ENCODE assay signal across 11 cellular contexts in the genomic region with DNA sequence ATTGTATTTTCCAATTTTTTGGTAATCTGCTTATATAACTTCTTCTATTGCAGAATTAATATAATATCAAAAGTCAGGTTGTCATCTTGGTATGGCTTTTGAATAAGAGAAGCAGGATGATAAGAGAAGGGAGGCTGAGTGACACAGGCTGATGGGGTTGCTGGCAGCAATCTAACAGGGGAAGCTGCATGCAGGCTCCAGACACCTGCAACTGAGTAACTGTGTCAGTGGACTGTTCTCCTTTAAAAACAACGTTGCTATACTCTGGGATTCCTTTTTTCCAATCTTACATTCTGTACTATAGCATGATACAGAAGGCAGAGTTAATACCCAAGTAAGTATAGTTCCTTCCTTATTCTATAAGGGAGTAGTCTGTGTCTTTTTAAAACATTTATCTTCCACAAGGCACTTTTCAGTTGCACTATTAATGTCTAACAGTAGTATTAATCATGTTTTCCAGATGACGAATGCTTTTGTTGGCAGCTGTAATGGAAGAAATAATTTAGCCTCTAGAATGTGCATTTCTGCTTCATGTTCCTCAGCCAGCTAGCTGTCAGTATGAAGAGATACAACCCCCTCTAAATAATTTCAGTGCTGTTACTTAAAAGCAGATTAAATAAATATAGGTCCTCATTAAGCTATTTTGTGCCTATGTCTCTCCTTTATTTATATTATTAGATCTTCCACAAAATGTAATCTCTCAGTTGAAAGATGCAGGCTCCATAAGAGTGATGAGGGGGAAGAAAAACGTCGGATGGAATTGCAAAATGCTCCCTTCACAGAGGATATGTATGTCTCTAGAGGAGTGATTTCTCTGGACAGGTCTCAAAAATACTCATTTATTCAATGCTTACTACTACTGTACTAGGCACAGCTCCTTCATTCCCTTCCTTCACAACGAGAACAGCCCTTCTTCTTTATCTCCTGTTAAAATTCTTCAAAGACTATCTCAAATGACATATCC. TPM values are rescaled to one million over a fixed set of nuclear protein-coding genes. Genes with fewer than 3 reads are reported as not detected.
DNase-seq lines count a peak whose midpoint lies in the region; ATAC-seq and TF ChIP-seq lines count a peak whose summit lies in the region.
"Had no signal": no experiment of that assay in that cellular context is flagged by ENCODE, and none has a peak within 500 bp of the region (broad histone marks: within the 10 kb centered on the region; RNA-seq: fewer than 3 reads in every experiment).

No MANE protein-coding gene starts in this region.

- CTCF ChIA-PET in WTC11 (lab: Charles Lee) = interaction anchor here (0.6 to 1.3 kb wide), 3 partner anchors 9 to 52 kb away, joined by 4 to 5 read pairs (median 5); no protein-coding TSS in a partner anchor

- peak overlapping the region in 4 of 5 experiments; percentile 46 to 93 (median 65) for H3K27ac Mint-ChIP-seq in brain
- H3K27ac Mint-ChIP-seq in WTC11 = no peak overlapping the region

- POLR2A ChIA-PET in WTC11 (lab: Charles Lee) = no interaction called here

- peaks cover 0 to 3% (median 0%) of the 10 kb centered on the region in 3 donors for H3K36me3 ChIP-seq in skeletal muscle tissue (ENCODE audit: control insufficient read depth in 3 of 3, insufficient read depth in 3 of 3, low read length in 3 of 3)
- H3K36me3 ChIP-seq: Peyer's patch had no signal

- H3K4me1 ChIP-seq in skeletal muscle tissue (ENCODE audit: control insufficient read depth in 3 of 3, insufficient read depth in 3 of 3, low read length in 3 of 3) = peaks cover 2 to 7% (median 4%) of the 10 kb centered on the region in 3 donors
- H3K4me1 ChIP-seq: Peyer's patch had no signal

- intact Hi-C loops in left ventricle myocardium superior (cut with micrococcal nuclease) = no loop called here

- no peak overlapping the region for H3K9ac ChIP-seq in skeletal muscle tissue (ENCODE audit: low read depth in 1 of 3, low read length in 3 of 3)

- H3K27me3 Mint-ChIP-seq in brain (no peaks in the 10 kb centered on the region), WTC11 (ENCODE audit: low read depth) (no peaks in the 10 kb centered on the region)

- no peaks in the 10 kb centered on the region for H3K9me3 ChIP-seq in skeletal muscle tissue (ENCODE audit: control insufficient read depth in 3 of 3, low read length in 3 of 3)
- H3K9me3 ChIP-seq: Peyer's patch had no signal

- peaks cover 22% of the 10 kb centered on the region for H3K4me1 Mint-ChIP-seq in brain
- H3K4me1 Mint-ChIP-seq in WTC11 = peaks cover 10% of the 10 kb centered on the region

- peaks cover 0 to 5% (median 0%) of the 10 kb centered on the region in 5 experiments for H3K9me3 Mint-ChIP-seq in brain
- H3K9me3 Mint-ChIP-seq in WTC11 = peaks cover 5% of the 10 kb centered on the region; the same call in 1 of the 2 replicates

- TF ChIP-seq CTCF in brain (conservative IDR thresholded peaks at IDR 0.05) (no peak), WTC11 (IDR thresholded peaks at IDR 0.05) (no peak)

- no peaks in the 10 kb centered on the region for H3K27me3 ChIP-seq in skeletal muscle tissue (ENCODE audit: control insufficient read depth in 3 of 3, insufficient read depth in 3 of 3, low read length in 3 of 3)
- H3K27me3 ChIP-seq: Peyer's patch had no signal

- peak overlapping the region in 1 of 5 experiments; percentile 7 for H3K4me3 Mint-ChIP-seq in brain
- no peak overlapping the region for H3K4me3 Mint-ChIP-seq in WTC11

- H3K4me3 ChIP-seq in skeletal muscle tissue (ENCODE audit: low read length in 3 of 3) = no peak overlapping the region
- H3K4me3 ChIP-seq: Peyer's patch had no signal

- ATAC-seq in left ventricle myocardium superior = peak; percentile 88
- no peak for ATAC-seq in WTC11
- no peak for ATAC-seq in HG02981 (IDR thresholded peaks at IDR 0.05; ENCODE audit: unreplicated experiment)

- DNase-seq in HS-5 (ENCODE audit: low read depth) (peak; percentile 3), left ventricle myocardium superior (no peak), WTC11 (ENCODE audit: low spot score) (no peak), NCI-H345 (lab: John Stamatoyannopoulos, UW) (no peak)
- DNase-seq in stimulated activated CD4-positive, alpha-beta T cell treated with anti-CD3 and anti-CD28 coated beads, Interleukin-4, amount 100 ng/mL, for 4 hours = no peak
- DNase-seq: NCI-H187; Peyer's patch; stimulated activated naive CD4-positive, alpha-beta T cell treated with Interleukin-2 at 50 U/mL for 16 hours had no signal

- H3K27ac ChIP-seq in skeletal muscle tissue (ENCODE audit: low read depth, low read length) = peak overlapping the region; percentile 25
- H3K27ac ChIP-seq: Peyer's patch had no signal

- peaks cover 59% of the 10 kb centered on the region for H3K36me3 Mint-ChIP-seq in brain
- no peaks in the 10 kb centered on the region for H3K36me3 Mint-ChIP-seq in WTC11

TF ChIP-seq in WTC11, 78 proteins besides CTCF, POLR2A, EP300 and RAD21:
- TF ChIP-seq, protein P1, sequence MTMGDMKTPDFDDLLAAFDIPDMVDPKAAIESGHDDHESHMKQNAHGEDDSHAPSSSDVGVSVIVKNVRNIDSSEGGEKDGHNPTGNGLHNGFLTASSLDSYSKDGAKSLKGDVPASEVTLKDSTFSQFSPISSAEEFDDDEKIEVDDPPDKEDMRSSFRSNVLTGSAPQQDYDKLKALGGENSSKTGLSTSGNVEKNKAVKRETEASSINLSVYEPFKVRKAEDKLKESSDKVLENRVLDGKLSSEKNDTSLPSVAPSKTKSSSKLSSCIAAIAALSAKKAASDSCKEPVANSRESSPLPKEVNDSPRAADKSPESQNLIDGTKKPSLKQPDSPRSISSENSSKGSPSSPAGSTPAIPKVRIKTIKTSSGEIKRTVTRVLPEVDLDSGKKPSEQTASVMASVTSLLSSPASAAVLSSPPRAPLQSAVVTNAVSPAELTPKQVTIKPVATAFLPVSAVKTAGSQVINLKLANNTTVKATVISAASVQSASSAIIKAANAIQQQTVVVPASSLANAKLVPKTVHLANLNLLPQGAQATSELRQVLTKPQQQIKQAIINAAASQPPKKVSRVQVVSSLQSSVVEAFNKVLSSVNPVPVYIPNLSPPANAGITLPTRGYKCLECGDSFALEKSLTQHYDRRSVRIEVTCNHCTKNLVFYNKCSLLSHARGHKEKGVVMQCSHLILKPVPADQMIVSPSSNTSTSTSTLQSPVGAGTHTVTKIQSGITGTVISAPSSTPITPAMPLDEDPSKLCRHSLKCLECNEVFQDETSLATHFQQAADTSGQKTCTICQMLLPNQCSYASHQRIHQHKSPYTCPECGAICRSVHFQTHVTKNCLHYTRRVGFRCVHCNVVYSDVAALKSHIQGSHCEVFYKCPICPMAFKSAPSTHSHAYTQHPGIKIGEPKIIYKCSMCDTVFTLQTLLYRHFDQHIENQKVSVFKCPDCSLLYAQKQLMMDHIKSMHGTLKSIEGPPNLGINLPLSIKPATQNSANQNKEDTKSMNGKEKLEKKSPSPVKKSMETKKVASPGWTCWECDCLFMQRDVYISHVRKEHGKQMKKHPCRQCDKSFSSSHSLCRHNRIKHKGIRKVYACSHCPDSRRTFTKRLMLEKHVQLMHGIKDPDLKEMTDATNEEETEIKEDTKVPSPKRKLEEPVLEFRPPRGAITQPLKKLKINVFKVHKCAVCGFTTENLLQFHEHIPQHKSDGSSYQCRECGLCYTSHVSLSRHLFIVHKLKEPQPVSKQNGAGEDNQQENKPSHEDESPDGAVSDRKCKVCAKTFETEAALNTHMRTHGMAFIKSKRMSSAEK (CRISPR knock-in tag; IDR thresholded peaks at IDR 0.05; ENCODE audit: borderline replicate concordance) = no peak
- TF ChIP-seq, protein P2, sequence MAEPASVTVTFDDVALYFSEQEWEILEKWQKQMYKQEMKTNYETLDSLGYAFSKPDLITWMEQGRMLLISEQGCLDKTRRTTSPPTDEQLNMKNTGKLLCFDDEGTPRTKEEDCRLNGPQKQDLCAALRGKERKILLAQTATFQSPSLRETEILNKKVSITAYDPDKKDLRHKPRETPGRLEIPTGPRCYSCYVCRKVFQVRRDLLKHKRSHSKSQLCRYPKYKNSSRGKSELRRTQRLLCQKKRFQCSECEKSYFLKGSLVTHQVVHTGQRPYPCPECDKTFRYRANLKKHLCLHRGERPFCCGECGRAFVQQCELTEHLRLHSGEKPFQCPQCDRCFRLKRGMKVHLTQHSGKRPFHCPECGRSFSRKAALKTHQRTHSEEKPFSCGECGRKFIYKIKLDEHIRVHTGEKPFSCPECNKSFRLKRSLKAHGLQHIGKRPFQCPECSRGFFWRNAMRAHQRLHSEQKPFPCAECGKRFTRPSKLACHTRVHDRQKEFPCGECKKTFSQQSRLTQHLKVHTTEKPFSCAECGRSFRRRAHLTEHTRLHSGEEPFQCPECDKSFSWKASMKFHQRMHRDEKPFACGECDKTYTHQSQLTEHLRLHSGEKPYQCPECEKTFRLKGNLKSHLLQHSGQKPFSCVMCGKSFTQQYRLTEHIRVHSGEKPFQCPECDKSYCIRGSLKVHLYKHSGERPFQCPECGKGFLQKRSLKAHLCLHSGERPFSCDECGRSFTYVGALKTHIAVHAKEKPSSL (CRISPR knock-in tag; conservative IDR thresholded peaks at IDR 0.05) = no peak
- TF ChIP-seq, protein P3, sequence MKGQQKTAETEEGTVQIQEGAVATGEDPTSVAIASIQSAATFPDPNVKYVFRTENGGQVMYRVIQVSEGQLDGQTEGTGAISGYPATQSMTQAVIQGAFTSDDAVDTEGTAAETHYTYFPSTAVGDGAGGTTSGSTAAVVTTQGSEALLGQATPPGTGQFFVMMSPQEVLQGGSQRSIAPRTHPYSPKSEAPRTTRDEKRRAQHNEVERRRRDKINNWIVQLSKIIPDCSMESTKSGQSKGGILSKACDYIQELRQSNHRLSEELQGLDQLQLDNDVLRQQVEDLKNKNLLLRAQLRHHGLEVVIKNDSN (CRISPR knock-in tag; IDR thresholded peaks at IDR 0.05) = no peak
- TF ChIP-seq, protein P4, sequence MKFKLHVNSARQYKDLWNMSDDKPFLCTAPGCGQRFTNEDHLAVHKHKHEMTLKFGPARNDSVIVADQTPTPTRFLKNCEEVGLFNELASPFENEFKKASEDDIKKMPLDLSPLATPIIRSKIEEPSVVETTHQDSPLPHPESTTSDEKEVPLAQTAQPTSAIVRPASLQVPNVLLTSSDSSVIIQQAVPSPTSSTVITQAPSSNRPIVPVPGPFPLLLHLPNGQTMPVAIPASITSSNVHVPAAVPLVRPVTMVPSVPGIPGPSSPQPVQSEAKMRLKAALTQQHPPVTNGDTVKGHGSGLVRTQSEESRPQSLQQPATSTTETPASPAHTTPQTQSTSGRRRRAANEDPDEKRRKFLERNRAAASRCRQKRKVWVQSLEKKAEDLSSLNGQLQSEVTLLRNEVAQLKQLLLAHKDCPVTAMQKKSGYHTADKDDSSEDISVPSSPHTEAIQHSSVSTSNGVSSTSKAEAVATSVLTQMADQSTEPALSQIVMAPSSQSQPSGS (CRISPR knock-in tag; IDR thresholded peaks at IDR 0.05; ENCODE audit: borderline replicate concordance, low read depth) = no peak
- no peak for TF ChIP-seq MXD4 (CRISPR knock-in tag; IDR thresholded peaks at IDR 0.05; ENCODE audit: borderline replicate concordance)
- TF ChIP-seq, protein P5, sequence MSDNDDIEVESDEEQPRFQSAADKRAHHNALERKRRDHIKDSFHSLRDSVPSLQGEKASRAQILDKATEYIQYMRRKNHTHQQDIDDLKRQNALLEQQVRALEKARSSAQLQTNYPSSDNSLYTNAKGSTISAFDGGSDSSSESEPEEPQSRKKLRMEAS (CRISPR knock-in tag; IDR thresholded peaks at IDR 0.05) = no peak

RNA-seq across cellular contexts. Expression of a gene that starts 50.8 kb away (rescaled TPM):
- 6.2 TPM for polyA plus RNA-seq in brain (ENCODE audit: insufficient read depth, low read depth, low replicate concordance)
- total RNA-seq in left ventricle myocardium superior = 16.3 TPM
- 7.3 TPM for total RNA-seq in skeletal muscle tissue
- 22.2 to 29.0 TPM (median 28.6 TPM) in 3 replicates for total RNA-seq in WTC11 (2021)
